Comparison of ENCODE assay signal across 9 cellular contexts in the genomic region with DNA sequence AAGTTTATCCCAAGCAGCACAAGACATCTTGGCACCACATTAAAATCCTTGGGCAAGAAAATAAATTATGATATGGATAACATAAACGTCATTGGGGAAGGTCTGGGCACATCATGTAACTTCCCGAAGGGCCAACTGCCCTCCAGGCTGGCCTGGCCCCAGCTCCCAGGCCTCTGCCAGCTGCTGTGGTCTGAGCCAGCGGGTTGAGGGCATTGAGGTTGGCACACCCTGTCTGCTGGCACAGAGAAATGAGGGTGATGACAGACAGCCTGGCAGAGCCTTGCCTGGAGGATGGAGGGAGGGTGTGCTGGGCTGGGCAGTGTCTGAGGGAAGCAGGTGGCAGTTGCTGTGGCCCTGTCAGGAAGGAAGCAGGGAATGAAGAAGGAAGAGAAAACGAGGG. TPM values are rescaled to one million over a fixed set of nuclear protein-coding genes. Genes with fewer than 3 reads are reported as not detected.
A peak's percentile ranks its signal among the peaks of the same experiment; 100 is the strongest.
DNase-seq lines count a peak whose midpoint lies in the region; ATAC-seq and TF ChIP-seq lines count a peak whose summit lies in the region.
"Had no signal": no experiment of that assay in that cellular context is flagged by ENCODE, and none has a peak within 500 bp of the region (broad histone marks: within the 10 kb centered on the region; RNA-seq: fewer than 3 reads in every experiment).

No MANE protein-coding gene starts in this region.

- H3K4me1 ChIP-seq in lung (ENCODE audit: control insufficient read depth in 2 of 2, insufficient read depth in 2 of 2, low read length in 2 of 2) (peaks cover 1 to 4% of the 10 kb centered on the region in 2 donors), stomach smooth muscle (ENCODE audit: control insufficient read depth, insufficient read depth, low read length) (peaks cover 25% of the 10 kb centered on the region)

- no peak for ATAC-seq in lung (ENCODE audit: insufficient read depth, low FRiP score)
- no peak for ATAC-seq in GM18520 (IDR thresholded peaks at IDR 0.05; ENCODE audit: unreplicated experiment)

- H3K27me3 Mint-ChIP-seq in CD14-positive monocyte (ENCODE audit: low read depth in 3 of 3): peaks cover 0 to 4% (median 2%) of the 10 kb centered on the region in 3 donors

- H3K9me3 ChIP-seq in lung (ENCODE audit: control insufficient read depth in 2 of 2, insufficient read depth in 1 of 2, low read length in 1 of 2) (no peaks in the 10 kb centered on the region), stomach smooth muscle (ENCODE audit: control insufficient read depth in 2 of 2, low read length in 2 of 2) (no peaks in the 10 kb centered on the region)

- H3K36me3 ChIP-seq in lung (ENCODE audit: control insufficient read depth in 2 of 2, insufficient read depth in 2 of 2, low read length in 2 of 2) (no peaks in the 10 kb centered on the region), stomach smooth muscle (ENCODE audit: control insufficient read depth in 2 of 2, insufficient read depth in 2 of 2, low read length in 2 of 2) (no peaks in the 10 kb centered on the region)

- WGBS in lung, 2 donors: 14 to 15% methylated on average over 4 of the region's 4 CpGs

- peak overlapping the region in 1 of 2 donors; percentile 17 for H3K4me3 Mint-ChIP-seq in CD14-positive monocyte

- peak overlapping the region in 1 of 7 donors; percentile 53 for H3K27ac Mint-ChIP-seq in CD14-positive monocyte

- H3K9ac ChIP-seq in stomach smooth muscle (ENCODE audit: low read length in 2 of 2): no peak overlapping the region

- H3K4me1 Mint-ChIP-seq in CD14-positive monocyte: peaks cover 42% of the 10 kb centered on the region

- no peaks in the 10 kb centered on the region for H3K9me3 Mint-ChIP-seq in CD14-positive monocyte

- no peak overlapping the region for H3K4me3 ChIP-seq in dorsolateral prefrontal cortex
- H3K4me3 ChIP-seq in lung: no peak overlapping the region
- H3K4me3 ChIP-seq in stomach smooth muscle (ENCODE audit: low read length in 2 of 2): no peak overlapping the region

- H3K27me3 ChIP-seq in dorsolateral prefrontal cortex (no peaks in the 10 kb centered on the region), lung (ENCODE audit: control insufficient read depth, insufficient read depth) (no peaks in the 10 kb centered on the region), stomach smooth muscle (ENCODE audit: control insufficient read depth in 1 of 2, insufficient read depth in 2 of 2, low read length in 2 of 2) (no peaks in the 10 kb centered on the region)

- intact Hi-C loops in dorsolateral prefrontal cortex (cut with DNase I) (loop anchor here (10.0 kb wide), 4 partner anchors 163 to 453 kb away; a partner anchor contains a TSS), CD14-positive monocyte (cut with micrococcal nuclease) (loop anchor here in 1 of 2 donors (10.0 kb wide), 1 partner anchor 103 kb away; a partner anchor contains a TSS)

- H3K36me3 Mint-ChIP-seq in CD14-positive monocyte: peaks cover 0 to 2% of the 10 kb centered on the region in 2 donors

- peak overlapping the region in 32 of 59 donors; percentile 6 to 69 (median 38) for H3K27ac ChIP-seq in dorsolateral prefrontal cortex
- peak overlapping the region in 1 of 2 donors; percentile 91 for H3K27ac ChIP-seq in lung (ENCODE audit: low read depth in 1 of 2, low read length in 1 of 2)
- peak overlapping the region; percentile 74 for H3K27ac ChIP-seq in stomach smooth muscle (ENCODE audit: low read length)

- DNase-seq in NCI-H2196 treated with DMSO at 0.1 percent for 48 hours (lab: John Stamatoyannopoulos, UW; ENCODE audit: unreplicated experiment) (peak; percentile 73), dorsolateral prefrontal cortex (peak in 9 of 10 donors; percentile 34 to 74 (median 66)), lung (ENCODE audit: low spot score) (peak; percentile 64), CD14-positive monocyte (ENCODE audit: low spot score) (no peak), NCI-H774 (lab: John Stamatoyannopoulos, UW) (no peak)
- DNase-seq in activated CD4-positive, CD25-positive, alpha-beta regulatory T cell (lab: John Stamatoyannopoulos, UW): no peak
- DNase-seq: NCI-H1694 treated with DMSO at 0.1 percent for 48 hours had no signal

- TF ChIP-seq CTCF in dorsolateral prefrontal cortex (IDR thresholded peaks at IDR 0.05 in 54 of 56, conservative IDR thresholded peaks at IDR 0.05 in 2 of 56; ENCODE audit: low read depth in 1 of 56, partially characterized antibody in 56 of 56) (no peak), lung (IDR thresholded peaks at IDR 0.05; ENCODE audit: control extremely low read depth, extremely low read depth) (no peak), CD14-positive monocyte (IDR thresholded peaks at IDR 0.05) (no peak)

RNA-seq across cellular contexts. Expression of a gene that starts 3.3 kb away (rescaled TPM):
- total RNA-seq in dorsolateral prefrontal cortex (10 to 100 TPM; 39.4 to 74.3 (median 61.4) TPM), lung (10 to 100 TPM; 26.5 to 33.8 TPM)
- polyA plus RNA-seq in lung (1 to 10 TPM; 7.9 to 8.3 TPM), CD14-positive monocyte (10 to 100 TPM in 1 of 2 donors, 1 to 10 TPM in 1; 6.7 to 10.1 TPM)

RNA-seq across cellular contexts. Expression of a gene that starts 37.1 kb away (rescaled TPM):
- total RNA-seq in dorsolateral prefrontal cortex (100 to 1,000 TPM in 5 of 120 experiments, 10 to 100 TPM in 115; 54.3 to 115 (median 83.0) TPM), lung (10 to 100 TPM; 19.9 to 66.1 TPM)
- polyA plus RNA-seq in lung (10 to 100 TPM; 48.8 to 71.5 TPM), CD14-positive monocyte (10 to 100 TPM; 23.7 to 24.6 TPM)

Comparison
In these comparisons a context has a peak if more than half of its experiments do, and no peak if none do; other contexts are left out.
1. DNase-seq: peak in NCI-H2196 treated with DMSO at 0.1 percent for 48 hours (single experiment), dorsolateral prefrontal cortex (9 of 10) and lung (single experiment); none in activated CD4-positive, CD25-positive, alpha-beta regulatory T cell (0 of 4), CD14-positive monocyte (single experiment) and NCI-H774 (single experiment).